Comparison of ENCODE assay signal across 15 cellular contexts in the genomic region with DNA sequence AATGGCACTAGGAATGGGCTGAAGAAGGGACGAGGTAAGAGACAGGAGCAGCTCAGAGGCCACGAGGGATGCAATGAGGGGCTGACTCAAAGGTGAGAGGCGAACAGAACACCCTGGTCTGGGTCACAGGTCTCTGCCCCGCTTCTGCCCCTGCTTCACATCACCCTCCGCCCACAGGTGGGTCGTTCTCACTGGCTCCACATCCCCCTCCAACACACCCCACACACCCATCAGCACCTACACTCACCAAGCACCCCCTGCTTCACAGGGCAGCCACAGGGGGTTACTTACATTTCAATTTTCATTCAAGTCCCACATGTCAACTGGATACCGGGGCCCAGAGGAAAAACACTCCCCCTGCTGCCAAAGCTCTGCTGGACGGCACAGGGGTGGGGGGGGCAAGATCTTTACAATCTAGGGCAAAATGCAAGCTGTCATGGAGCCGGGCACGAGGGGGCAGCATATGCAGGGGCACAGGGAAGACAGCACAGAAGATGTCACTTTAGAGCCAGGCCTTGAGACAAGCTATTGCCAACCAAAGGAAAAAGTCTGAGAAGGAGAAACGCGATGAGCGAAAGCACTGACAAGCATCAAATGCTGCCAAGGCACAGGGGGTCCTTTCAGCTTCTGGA.
DNase-seq lines count a peak whose midpoint lies in the region; ATAC-seq and TF ChIP-seq lines count a peak whose summit lies in the region.
"Had no signal": no experiment of that assay in that cellular context is flagged by ENCODE, and none has a peak within 500 bp of the region (broad histone marks: within the 10 kb centered on the region; RNA-seq: fewer than 3 reads in every experiment).

No MANE protein-coding gene starts in this region.

- DNase-seq in activated naive CD4-positive, alpha-beta T cell treated with anti-CD3 and anti-CD28 coated beads for 36 hours, result peak; percentile 46
- DNase-seq in activated naive CD4-positive, alpha-beta T cell treated with anti-CD3 and anti-CD28 coated beads, Interleukin-2, amount 50 U/mL, for 16 hours, result no peak
- peak; percentile 33 for DNase-seq in NAMALWA (ENCODE audit: low spot score)
- no peak for DNase-seq in cardiac fibroblast (ENCODE audit: low read depth in 2 of 2)
- peak; percentile 64 for DNase-seq in sigmoid colon
- DNase-seq: activated CD8-positive, alpha-beta memory T cell treated with anti-CD3 and anti-CD28 coated beads, Interleukin-2, amount 10 ng/mL, durations not matched to agents 7 days and 5 days; amygdala; mucosa of descending colon; MV-4-11 had no signal

- H3K4me1 ChIP-seq in sigmoid colon, result peaks cover 0 to 63% (median 57%) of the 10 kb centered on the region in 4 donors

- CTCF ChIA-PET in activated naive CD4-positive, alpha-beta T cell treated with anti-CD3 and anti-CD28 coated beads for 36 hours (lab: Charles Lee), result interaction anchor here (0.5 to 3.4 kb wide), 7 partner anchors 9 to 142 kb away, joined by 3 to 26 read pairs (median 6); no protein-coding TSS in a partner anchor

- H3K27ac ChIP-seq in sigmoid colon, result peak overlapping the region in 1 of 4 donors; percentile 92

- H3K27me3 Mint-ChIP-seq in activated naive CD4-positive, alpha-beta T cell treated with anti-CD3 and anti-CD28 coated beads for 36 hours (ENCODE audit: low read depth), result no peaks in the 10 kb centered on the region
- H3K27me3 Mint-ChIP-seq: activated CD8-positive, alpha-beta memory T cell treated with anti-CD3 and anti-CD28 coated beads, Interleukin-2, amount 10 ng/mL, durations not matched to agents 7 days and 5 days had no signal

- H3K36me3 Mint-ChIP-seq in activated naive CD4-positive, alpha-beta T cell treated with anti-CD3 and anti-CD28 coated beads for 36 hours (ENCODE audit: low read depth), result peaks cover 16% of the 10 kb centered on the region

- H3K9me3 Mint-ChIP-seq in activated naive CD4-positive, alpha-beta T cell treated with anti-CD3 and anti-CD28 coated beads for 36 hours, result no peaks in the 10 kb centered on the region
- H3K9me3 Mint-ChIP-seq: T-cell had no signal

- 78 to 91% methylated on average over 13 of the region's 13 CpGs for WGBS in sigmoid colon, 2 donors

- intact Hi-C loops in activated naive CD4-positive, alpha-beta T cell treated with anti-CD3 and anti-CD28 coated beads for 36 hours (cut with micrococcal nuclease), result loop anchor here (1.0 kb wide), 1 partner anchor 142 kb away; no protein-coding TSS in a partner anchor
- intact Hi-C loops in sigmoid colon (cut with DNase I), result no loop called here

- ATAC-seq in HG03135 (IDR thresholded peaks at IDR 0.05; ENCODE audit: unreplicated experiment), result no peak
- ATAC-seq in GM18907 (IDR thresholded peaks at IDR 0.05; ENCODE audit: unreplicated experiment), result no peak
- no peak for ATAC-seq in HG02763 (IDR thresholded peaks at IDR 0.05; ENCODE audit: unreplicated experiment)
- ATAC-seq: activated CD8-positive, alpha-beta memory T cell treated with anti-CD3 and anti-CD28 coated beads, Interleukin-2, amount 10 ng/mL, durations not matched to agents 7 days and 5 days; mucosa of descending colon; sciatic nerve had no signal

- TF ChIP-seq EP300 in sigmoid colon (IDR thresholded peaks at IDR 0.05), result no peak

- no peaks in the 10 kb centered on the region for H3K27me3 ChIP-seq in sigmoid colon
- H3K27me3 ChIP-seq: tibial nerve had no signal

- H3K4me1 Mint-ChIP-seq in activated naive CD4-positive, alpha-beta T cell treated with anti-CD3 and anti-CD28 coated beads for 36 hours (ENCODE audit: low read depth), result peaks cover 40% of the 10 kb centered on the region

- H3K4me3 ChIP-seq in cardiac fibroblast (replicated peaks in 1 of 2; ENCODE audit: low read depth in 2 of 2, low read length in 2 of 2) (no peak overlapping the region), sigmoid colon (no peak overlapping the region)
- H3K4me3 ChIP-seq: mucosa of descending colon, tibial nerve had no signal

- H3K9me3 ChIP-seq in sigmoid colon, result no peaks in the 10 kb centered on the region
- H3K9me3 ChIP-seq: mucosa of descending colon, tibial nerve had no signal

- H3K4me3 Mint-ChIP-seq in activated naive CD4-positive, alpha-beta T cell treated with anti-CD3 and anti-CD28 coated beads for 36 hours, result no peak overlapping the region
- H3K4me3 Mint-ChIP-seq: activated CD8-positive, alpha-beta memory T cell treated with anti-CD3 and anti-CD28 coated beads, Interleukin-2, amount 10 ng/mL, durations not matched to agents 7 days and 5 days; T-cell had no signal

- peak; percentile 4 for TF ChIP-seq CTCF in cardiac fibroblast (IDR thresholded peaks at IDR 0.05; ENCODE audit: low read depth, low read length)
- TF ChIP-seq CTCF in sigmoid colon (IDR thresholded peaks at IDR 0.05), result no peak

- peaks cover 0 to 12% (median 4%) of the 10 kb centered on the region in 4 donors for H3K36me3 ChIP-seq in sigmoid colon

- no peak overlapping the region for H3K27ac Mint-ChIP-seq in activated naive CD4-positive, alpha-beta T cell treated with anti-CD3 and anti-CD28 coated beads for 36 hours
- H3K27ac Mint-ChIP-seq: activated CD8-positive, alpha-beta memory T cell treated with anti-CD3 and anti-CD28 coated beads, Interleukin-2, amount 10 ng/mL, durations not matched to agents 7 days and 5 days; T-cell had no signal

- TF ChIP-seq POLR2A in sigmoid colon (IDR thresholded peaks at IDR 0.05), result no peak

Comparison
In these comparisons a context has a peak if more than half of its experiments do, and no peak if none do; other contexts are left out.
1. DNase-seq: peak in activated naive CD4-positive, alpha-beta T cell treated with anti-CD3 and anti-CD28 coated beads for 36 hours (single experiment), NAMALWA (single experiment) and sigmoid colon (single experiment); none in activated naive CD4-positive, alpha-beta T cell treated with anti-CD3 and anti-CD28 coated beads, Interleukin-2, amount 50 U/mL, for 16 hours (single experiment) and cardiac fibroblast (0 of 2).